ENCODE assay signal across 10 cellular contexts in genomic region chr18:77096936-77097886, GRCh38. TPM values are rescaled to one million over a fixed set of nuclear protein-coding genes. Genes with fewer than 3 reads are reported as not detected.
A peak's percentile ranks its signal among the peaks of the same experiment; 100 is the strongest.
DNase-seq lines count a peak whose midpoint lies in the region; ATAC-seq and TF ChIP-seq lines count a peak whose summit lies in the region.
"Had no signal": no experiment of that assay in that cellular context is flagged by ENCODE, and none has a peak within 500 bp of the region (broad histone marks: within the 10 kb centered on the region; RNA-seq: fewer than 3 reads in every experiment).

No MANE protein-coding gene starts in this region.

- no peak for DNase-seq in activated CD4-positive, alpha-beta T cell treated with anti-CD3 and anti-CD28 coated beads for 36 hours
- DNase-seq in activated CD4-positive, alpha-beta T cell treated with anti-CD3 and anti-CD28 coated beads, Interleukin-2, amount 50 U/mL, for 1 hour, result no peak
- DNase-seq in NCI-H2107 (lab: John Stamatoyannopoulos, UW) (peak; percentile 38), endothelial cell (ENCODE audit: low spot score) (no peak), spleen (no peak), A673 (ENCODE audit: low spot score) (no peak), mucosa of descending colon (no peak)
- DNase-seq: ACHN, SIG-M5 had no signal

- no peaks in the 10 kb centered on the region for H3K27me3 Mint-ChIP-seq in activated CD4-positive, alpha-beta T cell treated with anti-CD3 and anti-CD28 coated beads for 36 hours
- peaks cover 5% of the 10 kb centered on the region for H3K27me3 Mint-ChIP-seq in endothelial cell (ENCODE audit: unreplicated experiment)

- H3K36me3 Mint-ChIP-seq in activated CD4-positive, alpha-beta T cell treated with anti-CD3 and anti-CD28 coated beads for 36 hours (ENCODE audit: low read depth), result peaks cover 44% of the 10 kb centered on the region
- H3K36me3 Mint-ChIP-seq in endothelial cell (ENCODE audit: low read depth, unreplicated experiment), result no peaks in the 10 kb centered on the region

- no TSS peak for BruUV-seq in A673 (replicated peaks; lab: Mats Ljungman, UMichigan)

- H3K4me3 Mint-ChIP-seq in activated CD4-positive, alpha-beta T cell treated with anti-CD3 and anti-CD28 coated beads for 36 hours, result no peak overlapping the region
- H3K4me3 Mint-ChIP-seq in endothelial cell (ENCODE audit: unreplicated experiment), result no peak overlapping the region

- no peaks in the 10 kb centered on the region for H3K9me3 ChIP-seq in spleen
- H3K9me3 ChIP-seq in A673 (ENCODE audit: low read depth, low read length, poor library complexity, severe bottlenecking), result no peaks in the 10 kb centered on the region
- H3K9me3 ChIP-seq in mucosa of descending colon, result no peaks in the 10 kb centered on the region

- peaks cover 79% of the 10 kb centered on the region for H3K4me1 Mint-ChIP-seq in activated CD4-positive, alpha-beta T cell treated with anti-CD3 and anti-CD28 coated beads for 36 hours
- peaks cover 54% of the 10 kb centered on the region for H3K4me1 Mint-ChIP-seq in endothelial cell (ENCODE audit: unreplicated experiment)

- intact Hi-C loops in activated CD4-positive, alpha-beta T cell treated with anti-CD3 and anti-CD28 coated beads for 36 hours (cut with DNase I, micrococcal nuclease), result no loop called here
- intact Hi-C loops in spleen (cut with DNase I; ENCODE audit: low total_unique reads) (no loop called here), A673 (cut with micrococcal nuclease; ENCODE audit: unreplicated experiment) (no loop called here), mucosa of descending colon (cut with DNase I, micrococcal nuclease) (no loop called here)

- H3K27ac ChIP-seq in spleen (peak overlapping the region in 7 of 8 donors; percentile 30 to 95 (median 88)), A673 (ENCODE audit: low read depth, low read length, poor library complexity, severe bottlenecking) (no peak overlapping the region)

- CTCF ChIA-PET in activated CD4-positive, alpha-beta T cell treated with anti-CD3 and anti-CD28 coated beads for 36 hours (lab: Charles Lee), result interaction anchor here (0.7 to 2.2 kb wide), 10 partner anchors 19 to 554 kb away, joined by 3 to 7 read pairs (median 3); no protein-coding TSS in a partner anchor
- CTCF ChIA-PET in A673 (lab: Charles Lee), result no interaction called here

- TF ChIP-seq CTCF in endothelial cell (IDR thresholded peaks at IDR 0.05; ENCODE audit: unreplicated experiment), result no peak
- TF ChIP-seq CTCF in spleen (IDR thresholded peaks at IDR 0.05 in 8 of 11, conservative IDR thresholded peaks at IDR 0.05 in 3 of 11), result no peak
- no peak for TF ChIP-seq CTCF in A673 (conservative IDR thresholded peaks at IDR 0.05; ENCODE audit: low read depth, low read length)
- TF ChIP-seq CTCF in mucosa of descending colon (IDR thresholded peaks at IDR 0.05), result no peak

- H3K9me3 Mint-ChIP-seq in activated CD4-positive, alpha-beta T cell treated with anti-CD3 and anti-CD28 coated beads for 36 hours (ENCODE audit: low read depth), result no peaks in the 10 kb centered on the region
- H3K9me3 Mint-ChIP-seq in endothelial cell (ENCODE audit: unreplicated experiment), result no peaks in the 10 kb centered on the region

- POLR2A ChIA-PET in activated CD4-positive, alpha-beta T cell treated with anti-CD3 and anti-CD28 coated beads for 36 hours (lab: Charles Lee), result interaction anchor here (0.7 kb wide), 1 partner anchor 45 kb away, joined by 3 read pairs; no protein-coding TSS in a partner anchor
- POLR2A ChIA-PET in A673 (lab: Charles Lee; ENCODE audit: low non-redundant PET), result interaction anchor here (0.7 kb wide), 1 partner anchor 32 kb away, joined by 3 read pairs; no protein-coding TSS in a partner anchor

- 83 to 97% (median 91%) methylated on average over 6 to 11 of the region's 11 CpGs for WGBS in spleen, 5 donors

- H3K27me3 ChIP-seq in spleen (replicated peaks in 1 of 7) (peaks cover 0 to 34% (median 0%) of the 10 kb centered on the region in 7 donors), A673 (replicated peaks; ENCODE audit: insufficient read depth, low read depth, low read length, poor library complexity) (no peaks in the 10 kb centered on the region)

- ATAC-seq in activated CD4-positive, alpha-beta T cell treated with anti-CD3 and anti-CD28 coated beads for 36 hours, result no peak
- no peak for ATAC-seq in mucosa of descending colon
- ATAC-seq in HG03196 (IDR thresholded peaks at IDR 0.05; ENCODE audit: unreplicated experiment), result no peak

- H3K4me1 ChIP-seq in spleen (peaks cover 32 to 100% (median 81%) of the 10 kb centered on the region in 6 donors), A673 (ENCODE audit: insufficient read depth, low read length, poor library complexity, severe bottlenecking) (peaks cover 11% of the 10 kb centered on the region), mucosa of descending colon (ENCODE audit: low read depth) (peaks cover 13% of the 10 kb centered on the region)

- H3K36me3 ChIP-seq in spleen, result peaks cover 0 to 57% (median 3%) of the 10 kb centered on the region in 6 donors
- no peaks in the 10 kb centered on the region for H3K36me3 ChIP-seq in A673 (ENCODE audit: insufficient read depth, low read length, poor library complexity, severe bottlenecking)
- H3K36me3 ChIP-seq in mucosa of descending colon (ENCODE audit: low read depth), result no peaks in the 10 kb centered on the region

- peak overlapping the region in 1 of 8 donors; percentile 52 for H3K4me3 ChIP-seq in spleen
- H3K4me3 ChIP-seq in A673 (ENCODE audit: low read depth, low read length, poor library complexity, severe bottlenecking), result no peak overlapping the region
- no peak overlapping the region for H3K4me3 ChIP-seq in mucosa of descending colon

- TF ChIP-seq POLR2A in spleen (IDR thresholded peaks at IDR 0.05), result no peak

- peak overlapping the region; percentile 40 for H3K27ac Mint-ChIP-seq in activated CD4-positive, alpha-beta T cell treated with anti-CD3 and anti-CD28 coated beads for 36 hours
- peak overlapping the region; percentile 75 for H3K27ac Mint-ChIP-seq in endothelial cell (ENCODE audit: unreplicated experiment)

RNA-seq across cellular contexts. Expression of gene MBP, which starts 35.4 kb away (rescaled TPM):
- total RNA-seq in activated CD4-positive, alpha-beta T cell treated with anti-CD3 and anti-CD28 coated beads for 36 hours, result 10 to 100 TPM; 47.0 to 65.7 TPM
- 9.7 TPM for total RNA-seq in endothelial cell (ENCODE audit: unreplicated experiment)
- 10 to 100 TPM; 62.5 to 96.0 (median 79.4) TPM for total RNA-seq in spleen
- 10 to 100 TPM; 11.1 to 16.4 (median 11.2) TPM for polyA plus RNA-seq in spleen
- total RNA-seq in A673 (2021), result 0.09 TPM in 1 of 2 replicates, not detected in the other
- 10 to 100 TPM; 37.9 to 48.5 (median 47.4) TPM for total RNA-seq in mucosa of descending colon
